18 cellular contexts compared by ENCODE assay signal in genomic region chr21:45467221-45467779, GRCh38.
DNase-seq lines count a peak whose midpoint lies in the region; ATAC-seq and TF ChIP-seq lines count a peak whose summit lies in the region.
"Had no signal": no experiment of that assay in that cellular context is flagged by ENCODE, and none has a peak within 500 bp of the region (broad histone marks: within the 10 kb centered on the region; RNA-seq: fewer than 3 reads in every experiment).

No MANE protein-coding gene starts in this region.

- H3K27ac ChIP-seq in psoas muscle: no peak overlapping the region
- no peak overlapping the region for H3K27ac ChIP-seq in prostate gland
- no peak overlapping the region for H3K27ac ChIP-seq in uterus
- H3K27ac ChIP-seq: VCaP had no signal

- WGBS in psoas muscle, 3 donors: 63 to 66% (median 65%) methylated on average over 23 to 25 of the region's 25 CpGs
- 93% methylated on average over 24 of the region's 25 CpGs for WGBS in prostate gland

- H3K4me3 ChIP-seq in psoas muscle (no peak overlapping the region), prostate gland (no peak overlapping the region), uterus (no peak overlapping the region)

- H3K27me3 ChIP-seq in psoas muscle (ENCODE audit: insufficient read depth in 3 of 3, low read length in 2 of 3): peaks cover 0 to 40% (median 0%) of the 10 kb centered on the region in 3 donors
- H3K27me3 ChIP-seq in prostate gland (replicated peaks; ENCODE audit: insufficient read depth): no peaks in the 10 kb centered on the region
- H3K27me3 ChIP-seq in uterus: no peaks in the 10 kb centered on the region

- DNase-seq in ELR (ENCODE audit: low read depth): peak; percentile 75
- peak; percentile 63 for DNase-seq in RPMI8226
- DNase-seq in left cardiac atrium: peak; percentile 26
- DNase-seq in psoas muscle: peak; percentile 14 to 43
- DNase-seq in prostate gland (ENCODE audit: low spot score): no peak
- DNase-seq in NCI-H345 (lab: John Stamatoyannopoulos, UW): no peak
- no peak for DNase-seq in uterus
- DNase-seq in NCI-H1417 treated with DMSO at 0.1 percent for 48 hours (lab: John Stamatoyannopoulos, UW): no peak
- DNase-seq: activated CD4-positive, alpha-beta memory T cell treated with anti-CD3 and anti-CD28 coated beads, Interleukin-2, amount 10 ng/mL, durations not matched to agents 7 days and 5 days; activated naive CD8-positive, alpha-beta T cell treated with anti-CD3 and anti-CD28 coated beads for 36 hours; activated T-cell treated with anti-CD3 and anti-CD28 coated beads, Interleukin-2, amount 50 U/mL, for 4 hours; central memory CD4-positive, alpha-beta T cell; Kasumi-1; naive thymus-derived CD4-positive, alpha-beta T cell; NCI-H510A; OCI-M1 had no signal

- H3K36me3 ChIP-seq in psoas muscle (ENCODE audit: insufficient read depth in 1 of 2, low read depth in 1 of 2): no peaks in the 10 kb centered on the region
- H3K36me3 ChIP-seq in prostate gland: no peaks in the 10 kb centered on the region
- no peaks in the 10 kb centered on the region for H3K36me3 ChIP-seq in uterus

- H3K9me3 ChIP-seq in psoas muscle (no peaks in the 10 kb centered on the region), prostate gland (no peaks in the 10 kb centered on the region), uterus (no peaks in the 10 kb centered on the region)

- TF ChIP-seq POLR2A in prostate gland (IDR thresholded peaks at IDR 0.05) (no peak), uterus (IDR thresholded peaks at IDR 0.05) (no peak)

- no peaks in the 10 kb centered on the region for H3K4me1 ChIP-seq in psoas muscle
- no peaks in the 10 kb centered on the region for H3K4me1 ChIP-seq in prostate gland (replicated peaks)
- H3K4me1 ChIP-seq in uterus: peaks cover 0 to 21% of the 10 kb centered on the region in 2 donors

- TF ChIP-seq CTCF in psoas muscle (IDR thresholded peaks at IDR 0.05): no peak
- TF ChIP-seq CTCF in prostate gland (IDR thresholded peaks at IDR 0.05): no peak
- TF ChIP-seq CTCF in uterus (IDR thresholded peaks at IDR 0.05): no peak

- no peak for ATAC-seq in left cardiac atrium
- no peak for ATAC-seq in psoas muscle
- ATAC-seq: activated T-cell treated with anti-CD3 and anti-CD28 coated beads, Interleukin-2, amount 50 U/mL, for 4 hours; left lobe of liver; naive thymus-derived CD4-positive, alpha-beta T cell had no signal

- intact Hi-C loops in left cardiac atrium (cut with DNase I): no loop called here
- intact Hi-C loops in psoas muscle (cut with DNase I): no loop called here
- intact Hi-C loops in prostate gland (cut with DNase I): no loop called here
- intact Hi-C loops in uterus (cut with DNase I; ENCODE audit: low total_unique reads): no loop called here

Comparison
In these comparisons a context has a peak if more than half of its experiments do, and no peak if none do; other contexts are left out.
1. DNase-seq: peak in ELR (single experiment), RPMI8226 (single experiment), left cardiac atrium (single experiment) and psoas muscle (2 of 2); none in prostate gland (single experiment), NCI-H345 (single experiment), uterus (0 of 2) and NCI-H1417 treated with DMSO at 0.1 percent for 48 hours (single experiment).